16 cellular contexts compared by ENCODE assay signal in genomic region chr11:3826721-3827120, GRCh38. TPM values are rescaled to one million over a fixed set of nuclear protein-coding genes. Genes with fewer than 3 reads are reported as not detected.
DNase-seq lines count a peak whose midpoint lies in the region; ATAC-seq, FAIRE-seq and TF ChIP-seq lines count a peak whose summit lies in the region.
"Had no signal": no experiment of that assay in that cellular context is flagged by ENCODE, and none has a peak within 500 bp of the region (broad histone marks: within the 10 kb centered on the region; RNA-seq: fewer than 3 reads in every experiment).

No MANE protein-coding gene starts in this region.

- POLR2A ChIA-PET in RWPE1 (lab: Yijun Ruan, JAX; ENCODE audit: low non-redundant PET), result no interaction called here

- peaks cover 25% of the 10 kb centered on the region for H3K4me1 ChIP-seq in CD4-positive, CD25-positive, alpha-beta regulatory T cell (ENCODE audit: control insufficient read depth, insufficient read depth, low read length, poor library complexity, severe bottlenecking)

- no peaks in the 10 kb centered on the region for H3K27me3 Mint-ChIP-seq in CD4-positive, CD25-positive, alpha-beta regulatory T cell
- H3K27me3 Mint-ChIP-seq in neural crest cell (ENCODE audit: low read depth), result no peaks in the 10 kb centered on the region

- H3K9me3 ChIP-seq in CD4-positive, CD25-positive, alpha-beta regulatory T cell (ENCODE audit: control insufficient read depth in 2 of 2, low read length in 2 of 2), result no peaks in the 10 kb centered on the region

- H3K27ac Mint-ChIP-seq in CD4-positive, CD25-positive, alpha-beta regulatory T cell, result peak overlapping the region in 2 of 3 donors; percentile 72 to 91
- H3K27ac Mint-ChIP-seq in neural crest cell (ENCODE audit: unreplicated experiment), result peak overlapping the region; percentile 96

- no peaks in the 10 kb centered on the region for H3K27me3 ChIP-seq in CD4-positive, CD25-positive, alpha-beta regulatory T cell (ENCODE audit: control insufficient read depth, insufficient read depth, low read length)
- H3K27me3 ChIP-seq: hepatocyte had no signal

- H3K4me3 ChIP-seq in CD4-positive, CD25-positive, alpha-beta regulatory T cell (ENCODE audit: low read depth, low read length), result no peak overlapping the region
- H3K4me3 ChIP-seq: GM23248, hepatocyte had no signal

- peak; percentile 3 for FAIRE-seq in frontal cortex (lab: Jason Lieb, UNC)

- H3K36me3 ChIP-seq in CD4-positive, CD25-positive, alpha-beta regulatory T cell (ENCODE audit: control insufficient read depth, insufficient read depth, low read length), result peaks cover 59% of the 10 kb centered on the region

- H3K9me3 Mint-ChIP-seq in CD4-positive, CD25-positive, alpha-beta regulatory T cell, result no peaks in the 10 kb centered on the region
- H3K9me3 Mint-ChIP-seq in neural crest cell, result no peaks in the 10 kb centered on the region

- no peak for DNase-seq in CD4-positive, CD25-positive, alpha-beta regulatory T cell
- DNase-seq in RWPE1 (ENCODE audit: low spot score) (no peak), frontal cortex (ENCODE audit: low spot score in 2 of 2) (peak in 1 of 2 donors; percentile 72), neural crest cell (ENCODE audit: low read depth, low spot score) (no peak), NCI-H1048 (lab: John Stamatoyannopoulos, UW) (no peak), GM19238 (ENCODE audit: insufficient read length, low spot score) (no peak), 8988T (no peak)
- DNase-seq: activated CD4-positive, alpha-beta T cell treated with anti-CD3 and anti-CD28 coated beads, Interleukin-2, amount 50 U/mL, for 4 hours; GM23248; NCI-H1694 treated with DMSO at 0.1 percent for 48 hours; NCI-H526 treated with DMSO at 0.1 percent for 48 hours; retina; stimulated activated CD4-positive, alpha-beta T cell treated with anti-CD3 and anti-CD28 coated beads, Interleukin-2, amount 100 ng/mL, for 24 hours had no signal

- no peak for TF ChIP-seq CTCF in RWPE1 (conservative IDR thresholded peaks at IDR 0.05; ENCODE audit: low read depth)
- TF ChIP-seq CTCF in neural crest cell (conservative IDR thresholded peaks at IDR 0.05), result no peak

- ATAC-seq in CD4-positive, CD25-positive, alpha-beta regulatory T cell (ENCODE audit: low read depth in 2 of 2), result no peak
- no peak for ATAC-seq in HG03196 (IDR thresholded peaks at IDR 0.05; ENCODE audit: unreplicated experiment)

- peaks cover 33% of the 10 kb centered on the region for H3K36me3 Mint-ChIP-seq in CD4-positive, CD25-positive, alpha-beta regulatory T cell
- peaks cover 32% of the 10 kb centered on the region for H3K36me3 Mint-ChIP-seq in neural crest cell (ENCODE audit: low read depth)

- CTCF ChIA-PET in RWPE1 (lab: Yijun Ruan, JAX), result no interaction called here

- H3K27ac ChIP-seq in CD4-positive, CD25-positive, alpha-beta regulatory T cell (ENCODE audit: insufficient read depth, low read length, poor library complexity, severe bottlenecking), result peak overlapping the region; percentile 66
- H3K27ac ChIP-seq in RWPE1, result peak overlapping the region; percentile 27; the same call in 1 of the 2 replicates
- H3K27ac ChIP-seq: C4-2B, GM23248, hepatocyte had no signal

- H3K4me3 Mint-ChIP-seq in CD4-positive, CD25-positive, alpha-beta regulatory T cell, result no peak overlapping the region
- H3K4me3 Mint-ChIP-seq in neural crest cell, result peak overlapping the region; percentile 41

- H3K4me1 Mint-ChIP-seq in CD4-positive, CD25-positive, alpha-beta regulatory T cell, result peaks cover 10 to 75% (median 48%) of the 10 kb centered on the region in 4 donors
- peaks cover 21% of the 10 kb centered on the region for H3K4me1 Mint-ChIP-seq in neural crest cell

RNA-seq across cellular contexts. Expression of gene RHOG, which starts 14.0 kb away (rescaled TPM):
- total RNA-seq in CD4-positive, CD25-positive, alpha-beta regulatory T cell, result 173 TPM
- 100 to 1,000 TPM; 222 to 276 (median 240) TPM for polyA plus RNA-seq in CD4-positive, CD25-positive, alpha-beta regulatory T cell
- total RNA-seq in frontal cortex, result 1.2 TPM
- total RNA-seq in neural crest cell, result 24.8 and 25.0 TPM in 2 replicates

RNA-seq across cellular contexts. Expression of gene PGAP2, which starts 18.4 kb away (rescaled TPM):
- 11.6 TPM for total RNA-seq in CD4-positive, CD25-positive, alpha-beta regulatory T cell
- polyA plus RNA-seq in CD4-positive, CD25-positive, alpha-beta regulatory T cell, result 10 to 100 TPM; 11.4 to 16.7 (median 14.0) TPM
- total RNA-seq in frontal cortex (6.9 TPM), neural crest cell (34.8 and 39.5 TPM in 2 replicates)

RNA-seq across cellular contexts. Expression of gene STIM1, which starts 28.7 kb away (rescaled TPM):
- 134 TPM for total RNA-seq in CD4-positive, CD25-positive, alpha-beta regulatory T cell
- 10 to 100 TPM; 25.7 to 30.6 (median 29.7) TPM for polyA plus RNA-seq in CD4-positive, CD25-positive, alpha-beta regulatory T cell
- total RNA-seq in frontal cortex (16.3 TPM), neural crest cell (22.3 and 24.4 TPM in 2 replicates)

RNA-seq across cellular contexts. Expression of gene NUP98, which starts 29.4 kb away (rescaled TPM):
- 131 TPM for total RNA-seq in CD4-positive, CD25-positive, alpha-beta regulatory T cell
- polyA plus RNA-seq in CD4-positive, CD25-positive, alpha-beta regulatory T cell, result 10 to 100 TPM; 28.0 to 48.7 (median 44.6) TPM
- total RNA-seq in frontal cortex, result 73.4 TPM
- total RNA-seq in neural crest cell, result 96.8 and 104 TPM in 2 replicates

Comparison
In these comparisons a context has a peak if more than half of its experiments do, and no peak if none do; other contexts are left out.
1. RNA of gene RHOG, which starts 14.0 kb away (total RNA-seq): 173 TPM in CD4-positive, CD25-positive, alpha-beta regulatory T cell (single experiment) and 24.8 to 25.0 TPM in neural crest cell; 1.2 TPM in frontal cortex (single experiment); every median in the first group is over 10 times any median in the second.